Comparison of ENCODE assay signal across 1 cellular context in genomic region chr7:35261476-35262285, GRCh38.
TF ChIP-seq lines count a peak whose summit lies in the region.

No MANE protein-coding gene starts in this region.

TF ChIP-seq in HepG2, 621 proteins besides CTCF, POLR2A, EP300 and RAD21 (continued from another document):
- TF ChIP-seq, protein P1, sequence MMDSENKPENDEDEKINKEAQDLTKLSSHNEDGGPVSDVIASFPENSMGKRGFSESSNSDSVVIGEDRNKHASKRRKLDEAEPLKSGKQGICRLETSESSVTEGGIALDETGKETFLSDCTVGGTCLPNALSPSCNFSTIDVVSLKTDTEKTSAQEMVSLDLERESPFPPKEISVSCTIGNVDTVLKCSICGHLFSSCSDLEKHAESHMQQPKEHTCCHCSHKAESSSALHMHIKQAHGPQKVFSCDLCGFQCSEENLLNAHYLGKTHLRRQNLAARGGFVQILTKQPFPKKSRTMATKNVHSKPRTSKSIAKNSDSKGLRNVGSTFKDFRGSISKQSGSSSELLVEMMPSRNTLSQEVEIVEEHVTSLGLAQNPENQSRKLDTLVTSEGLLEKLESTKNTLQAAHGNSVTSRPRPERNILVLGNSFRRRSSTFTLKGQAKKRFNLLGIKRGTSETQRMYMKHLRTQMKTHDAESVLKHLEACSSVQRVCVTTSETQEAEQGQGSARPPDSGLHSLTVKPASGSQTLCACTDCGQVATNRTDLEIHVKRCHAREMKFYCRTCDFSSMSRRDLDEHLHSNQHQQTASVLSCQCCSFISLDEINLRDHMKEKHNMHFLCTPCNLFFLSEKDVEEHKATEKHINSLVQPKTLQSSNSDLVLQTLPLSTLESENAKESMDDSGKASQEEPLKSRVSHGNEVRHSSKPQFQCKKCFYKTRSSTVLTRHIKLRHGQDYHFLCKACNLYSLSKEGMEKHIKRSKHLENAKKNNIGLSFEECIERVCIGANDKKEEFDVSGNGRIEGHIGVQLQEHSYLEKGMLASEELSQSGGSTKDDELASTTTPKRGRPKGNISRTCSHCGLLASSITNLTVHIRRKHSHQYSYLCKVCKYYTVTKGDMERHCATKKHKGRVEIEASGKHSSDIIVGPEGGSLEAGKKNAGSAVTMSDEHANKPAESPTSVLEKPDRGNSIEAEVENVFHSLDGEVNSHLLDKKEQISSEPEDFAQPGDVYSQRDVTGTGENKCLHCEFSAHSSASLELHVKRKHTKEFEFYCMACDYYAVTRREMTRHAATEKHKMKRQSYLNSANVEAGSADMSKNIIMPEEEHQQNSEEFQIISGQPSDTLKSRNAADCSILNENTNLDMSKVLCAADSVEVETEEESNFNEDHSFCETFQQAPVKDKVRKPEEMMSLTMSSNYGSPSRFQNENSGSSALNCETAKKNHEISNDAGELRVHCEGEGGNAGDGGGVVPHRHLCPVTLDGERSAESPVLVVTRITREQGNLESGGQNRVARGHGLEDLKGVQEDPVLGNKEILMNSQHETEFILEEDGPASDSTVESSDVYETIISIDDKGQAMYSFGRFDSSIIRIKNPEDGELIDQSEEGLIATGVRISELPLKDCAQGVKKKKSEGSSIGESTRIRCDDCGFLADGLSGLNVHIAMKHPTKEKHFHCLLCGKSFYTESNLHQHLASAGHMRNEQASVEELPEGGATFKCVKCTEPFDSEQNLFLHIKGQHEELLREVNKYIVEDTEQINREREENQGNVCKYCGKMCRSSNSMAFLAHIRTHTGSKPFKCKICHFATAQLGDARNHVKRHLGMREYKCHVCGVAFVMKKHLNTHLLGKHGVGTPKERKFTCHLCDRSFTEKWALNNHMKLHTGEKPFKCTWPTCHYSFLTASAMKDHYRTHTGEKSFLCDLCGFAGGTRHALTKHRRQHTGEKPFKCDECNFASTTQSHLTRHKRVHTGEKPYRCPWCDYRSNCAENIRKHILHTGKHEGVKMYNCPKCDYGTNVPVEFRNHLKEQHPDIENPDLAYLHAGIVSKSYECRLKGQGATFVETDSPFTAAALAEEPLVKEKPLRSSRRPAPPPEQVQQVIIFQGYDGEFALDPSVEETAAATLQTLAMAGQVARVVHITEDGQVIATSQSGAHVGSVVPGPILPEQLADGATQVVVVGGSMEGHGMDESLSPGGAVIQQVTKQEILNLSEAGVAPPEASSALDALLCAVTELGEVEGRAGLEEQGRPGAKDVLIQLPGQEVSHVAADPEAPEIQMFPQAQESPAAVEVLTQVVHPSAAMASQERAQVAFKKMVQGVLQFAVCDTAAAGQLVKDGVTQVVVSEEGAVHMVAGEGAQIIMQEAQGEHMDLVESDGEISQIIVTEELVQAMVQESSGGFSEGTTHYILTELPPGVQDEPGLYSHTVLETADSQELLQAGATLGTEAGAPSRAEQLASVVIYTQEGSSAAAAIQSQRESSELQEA (CRISPR knock-in tag; IDR thresholded peaks at IDR 0.05; ENCODE audit: not compliant biosample characterization) = peak; percentile 39
TF ChIP-seq in HepG2: peak in this region for 1.
